In the genomic region with DNA sequence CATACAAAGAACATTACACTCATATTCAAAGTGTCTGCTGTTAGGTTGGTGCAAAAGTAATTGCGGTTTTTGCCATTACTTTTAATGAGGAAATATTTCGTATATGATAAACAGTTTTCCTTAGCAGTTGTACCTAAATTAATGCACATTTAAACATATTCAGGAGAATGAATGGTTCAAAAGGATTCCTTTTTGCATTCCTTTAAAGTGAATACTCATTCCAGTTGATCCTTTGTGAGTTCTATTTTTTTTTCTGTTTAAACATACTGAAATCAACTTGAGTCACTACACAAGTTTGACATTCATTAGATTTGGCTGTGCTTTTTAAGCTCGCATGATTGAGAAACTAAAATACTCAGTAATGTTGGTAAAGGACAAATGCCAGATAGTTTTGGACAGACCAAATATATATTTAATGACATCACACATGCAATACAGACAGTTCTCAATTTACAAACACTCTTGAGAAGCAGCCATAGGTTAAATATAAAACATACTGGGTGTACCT, we compare ENCODE assay signal across 9 cellular contexts. TPM values are rescaled to one million over a fixed set of nuclear protein-coding genes. Genes with fewer than 3 reads are reported as not detected.
A peak's percentile ranks its signal among the peaks of the same experiment; 100 is the strongest.
DNase-seq lines count a peak whose midpoint lies in the region; TF ChIP-seq lines count a peak whose summit lies in the region.
"Had no signal": no experiment of that assay in that cellular context is flagged by ENCODE, and none has a peak within 500 bp of the region (broad histone marks: within the 10 kb centered on the region; RNA-seq: fewer than 3 reads in every experiment).

No MANE protein-coding gene starts in this region.

- no peak for TF ChIP-seq CTCF in ascending aorta (IDR thresholded peaks at IDR 0.05)

- H3K4me3 ChIP-seq in ascending aorta, result peak overlapping the region in 1 of 2 donors; percentile 47
- no peak overlapping the region for H3K4me3 ChIP-seq in MG63
- H3K4me3 ChIP-seq: testis had no signal

- no peaks in the 10 kb centered on the region for H3K27me3 ChIP-seq in ascending aorta
- H3K27me3 ChIP-seq in MG63, result no peaks in the 10 kb centered on the region
- H3K27me3 ChIP-seq: testis had no signal

- H3K9me3 ChIP-seq in ascending aorta (no peaks in the 10 kb centered on the region), MG63 (no peaks in the 10 kb centered on the region)
- H3K9me3 ChIP-seq: testis had no signal

- peak overlapping the region; percentile 83 to 100 for H3K27ac ChIP-seq in ascending aorta

- DNase-seq in AG08396 (ENCODE audit: low spot score), result peak; percentile 33
- DNase-seq in HS-27A (ENCODE audit: low read depth), result peak; percentile 87
- no peak for DNase-seq in ascending aorta (ENCODE audit: low spot score in 2 of 2)
- DNase-seq in lung microvascular endothelial cell (ENCODE audit: low read depth in 2 of 2), result peak; percentile 60 to 66
- DNase-seq in MG63, result no peak
- DNase-seq in superior temporal gyrus (ENCODE audit: extremely low spot score), result no peak
- DNase-seq in hypothalamus (lab: John Stamatoyannopoulos, UW), result no peak
- DNase-seq in SW480 (ENCODE audit: low spot score), result no peak
- DNase-seq: testis had no signal

- peaks cover 14 to 55% of the 10 kb centered on the region in 2 donors for H3K4me1 ChIP-seq in ascending aorta

- intact Hi-C loops in ascending aorta (cut with DNase I), result loop anchor here (2.0 to 5.0 kb wide), 2 partner anchors 86 to 171 kb away; no protein-coding TSS in a partner anchor

- H3K36me3 ChIP-seq in ascending aorta (no peaks in the 10 kb centered on the region), MG63 (peaks cover 12% of the 10 kb centered on the region)

RNA-seq across cellular contexts. Expression of gene SLC38A2, which starts 13.8 kb away (rescaled TPM):
- 384 TPM for total RNA-seq in ascending aorta
- total RNA-seq in lung microvascular endothelial cell, result 331 and 546 TPM in 2 replicates
- 331 and 535 TPM in 2 replicates for total RNA-seq in MG63 (2014; rRNA removed; shearing (Covaris generic); ENCODE audit: low replicate concordance)

Comparison
In these comparisons a context has a peak if more than half of its experiments do, and no peak if none do; other contexts are left out.
1. DNase-seq: peak in AG08396 (single experiment), HS-27A (single experiment) and lung microvascular endothelial cell (2 of 2); none in ascending aorta (0 of 2), MG63 (single experiment), superior temporal gyrus (single experiment), hypothalamus (0 of 51) and SW480 (single experiment).